ENCODE assay signal across 1 cellular context in genomic region chr1:36224537-36225297, GRCh38.
TF ChIP-seq lines count a peak whose summit lies in the region.

No MANE protein-coding gene starts in this region.

TF ChIP-seq in GM12878, 131 proteins besides CTCF, POLR2A, EP300 and RAD21 (continued from another document and continues in another):
- TF ChIP-seq ZNF592 (IDR thresholded peaks at IDR 0.05) (no peak), JUND (IDR thresholded peaks at IDR 0.05; ENCODE audit: low read depth, low read length) (no peak), NBN (IDR thresholded peaks at IDR 0.05) (no peak; the same call in 1 of the 2 replicates), PRDM15 (CRISPR knock-in tag; IDR thresholded peaks at IDR 0.05) (no peak), SREBF2 (IDR thresholded peaks at IDR 0.05; ENCODE audit: low read length) (no peak), NKRF (conservative IDR thresholded peaks at IDR 0.05) (peak; percentile 78; the same call in 1 of the 2 replicates), RB1 (IDR thresholded peaks at IDR 0.05; ENCODE audit: borderline replicate concordance) (no peak), KDM1A (IDR thresholded peaks at IDR 0.05; ENCODE audit: borderline replicate concordance) (no peak), HCFC1 (IDR thresholded peaks at IDR 0.05; ENCODE audit: low read length) (no peak), RFX5 (IDR thresholded peaks at IDR 0.05; ENCODE audit: low read depth, low read length) (no peak), NFYA (IDR thresholded peaks at IDR 0.05; ENCODE audit: borderline replicate concordance, low read depth, low read length) (no peak), RAD51 (IDR thresholded peaks at IDR 0.05) (no peak), USF2 (IDR thresholded peaks at IDR 0.05; ENCODE audit: borderline replicate concordance, low read depth, low read length) (no peak), FOXM1 (IDR thresholded peaks at IDR 0.05; ENCODE audit: low read depth, low read length) (no peak), MXI1 (IDR thresholded peaks at IDR 0.05; ENCODE audit: low read depth, low read length) (peak; percentile 62; the same call in 1 of the 2 replicates), RCOR1 (conservative IDR thresholded peaks at IDR 0.05; ENCODE audit: low read depth, low read length) (no peak), ZBTB4 (CRISPR knock-in tag; IDR thresholded peaks at IDR 0.05) (no peak), FOXK2 (IDR thresholded peaks at IDR 0.05) (no peak), STAT3 (IDR thresholded peaks at IDR 0.05; ENCODE audit: low read depth, low read length) (no peak), IRF4 (IDR thresholded peaks at IDR 0.05; ENCODE audit: low read depth, low read length) (no peak), BRCA1 (IDR thresholded peaks at IDR 0.05; ENCODE audit: low read depth, low read length) (no peak), ZNF207 (IDR thresholded peaks at IDR 0.05; ENCODE audit: borderline replicate concordance) (no peak), YBX1 (IDR thresholded peaks at IDR 0.05) (no peak), ZNF274 (IDR thresholded peaks at IDR 0.05; ENCODE audit: insufficient read depth, insufficient read length) (no peak), CBFB (IDR thresholded peaks at IDR 0.05; ENCODE audit: low read depth) (no peak), MTA3 (IDR thresholded peaks at IDR 0.05; ENCODE audit: borderline replicate concordance, low read length) (no peak; the same call in 1 of the 2 replicates), MYC (IDR thresholded peaks at IDR 0.05; ENCODE audit: insufficient read depth, insufficient read length, insufficient replicate concordance, low read length, severe bottlenecking) (no peak), CBX3 (IDR thresholded peaks at IDR 0.05; ENCODE audit: borderline replicate concordance, low read depth) (no peak), BCL11A (IDR thresholded peaks at IDR 0.05; ENCODE audit: low read depth, low read length) (no peak), E2F4 (IDR thresholded peaks at IDR 0.05; ENCODE audit: low read depth, low read length) (0 out of 2 replicates have a peak, but pooled peaks have one; percentile 11), ZBTB40 (IDR thresholded peaks at IDR 0.05; ENCODE audit: borderline replicate concordance) (no peak), BACH1 (IDR thresholded peaks at IDR 0.05; ENCODE audit: borderline replicate concordance) (no peak), CHD4 (IDR thresholded peaks at IDR 0.05) (no peak), SRF (IDR thresholded peaks at IDR 0.05; ENCODE audit: low read depth in 2 of 2, low read length in 2 of 2) (no peak), NR2F1 (conservative IDR thresholded peaks at IDR 0.05) (no peak), CEBPB (IDR thresholded peaks at IDR 0.05; ENCODE audit: borderline replicate concordance in 1 of 2, low read depth in 2 of 2, low read length in 2 of 2) (no peak), EED (IDR thresholded peaks at IDR 0.05; ENCODE audit: low read depth) (peak; percentile 58; the same call in 1 of the 2 replicates), EZH2 (IDR thresholded peaks at IDR 0.05; ENCODE audit: borderline replicate concordance, control insufficient read depth, low read depth, low read length) (no peak), SMC3 (IDR thresholded peaks at IDR 0.05; ENCODE audit: borderline replicate concordance, low read length) (no peak), SMARCA5 (IDR thresholded peaks at IDR 0.05) (no peak), EGR1 (IDR thresholded peaks at IDR 0.05; ENCODE audit: borderline replicate concordance in 1 of 2, low read depth in 2 of 2, low read length in 2 of 2) (no peak)
- TF ChIP-seq, protein P1, sequence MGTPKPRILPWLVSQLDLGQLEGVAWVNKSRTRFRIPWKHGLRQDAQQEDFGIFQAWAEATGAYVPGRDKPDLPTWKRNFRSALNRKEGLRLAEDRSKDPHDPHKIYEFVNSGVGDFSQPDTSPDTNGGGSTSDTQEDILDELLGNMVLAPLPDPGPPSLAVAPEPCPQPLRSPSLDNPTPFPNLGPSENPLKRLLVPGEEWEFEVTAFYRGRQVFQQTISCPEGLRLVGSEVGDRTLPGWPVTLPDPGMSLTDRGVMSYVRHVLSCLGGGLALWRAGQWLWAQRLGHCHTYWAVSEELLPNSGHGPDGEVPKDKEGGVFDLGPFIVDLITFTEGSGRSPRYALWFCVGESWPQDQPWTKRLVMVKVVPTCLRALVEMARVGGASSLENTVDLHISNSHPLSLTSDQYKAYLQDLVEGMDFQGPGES (IDR thresholded peaks at IDR 0.05), result no peak
